ENCODE assay signal across 1 cellular context in the genomic region with DNA sequence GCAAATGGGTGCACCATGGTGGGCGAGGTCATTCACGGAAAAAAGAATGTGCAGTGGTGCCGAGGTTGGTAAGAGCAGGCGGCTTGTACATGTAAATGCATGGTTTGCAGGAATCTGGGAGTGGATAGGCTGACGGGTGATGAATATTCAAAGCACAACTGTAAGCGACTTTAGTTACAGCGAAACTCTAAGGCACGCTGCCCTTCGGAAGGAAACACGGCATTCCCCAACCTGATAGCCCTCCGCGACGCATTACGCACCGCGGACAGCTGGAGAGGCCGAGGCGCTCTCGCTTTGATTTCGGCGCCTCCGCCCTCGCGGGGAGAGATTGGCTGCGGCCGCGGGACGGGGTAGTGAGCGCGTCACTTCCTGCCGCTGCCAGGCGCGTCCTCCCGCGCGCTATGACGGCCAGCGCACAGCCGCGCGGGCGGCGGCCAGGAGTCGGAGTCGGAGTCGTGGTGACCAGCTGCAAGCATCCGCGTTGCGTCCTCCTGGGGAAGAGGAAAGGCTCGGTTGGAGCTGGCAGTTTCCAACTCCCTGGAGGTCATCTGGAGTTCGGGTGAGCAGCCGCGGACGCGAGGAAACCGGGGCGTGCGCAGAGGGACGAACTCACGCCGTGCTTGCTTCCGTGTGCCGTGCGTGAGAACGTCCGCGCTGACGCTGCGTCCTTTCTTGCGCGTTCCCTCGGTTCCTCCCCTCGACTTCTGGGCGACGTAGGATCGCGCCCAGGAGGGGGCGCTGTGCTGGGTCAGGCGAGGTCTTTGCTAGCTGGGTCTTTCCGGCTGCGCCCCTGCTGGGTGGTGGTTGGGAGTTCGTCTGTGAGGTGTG.
TF ChIP-seq lines count a peak whose summit lies in the region.

A gene (plus strand): TSS at position 381 of the 828 bp plus-strand sequence. CDS start 21 bp downstream, at position 402.

TF ChIP-seq in GM12878, 131 proteins besides CTCF, POLR2A, EP300 and RAD21 (continued from another document):
- TF ChIP-seq, protein P1, sequence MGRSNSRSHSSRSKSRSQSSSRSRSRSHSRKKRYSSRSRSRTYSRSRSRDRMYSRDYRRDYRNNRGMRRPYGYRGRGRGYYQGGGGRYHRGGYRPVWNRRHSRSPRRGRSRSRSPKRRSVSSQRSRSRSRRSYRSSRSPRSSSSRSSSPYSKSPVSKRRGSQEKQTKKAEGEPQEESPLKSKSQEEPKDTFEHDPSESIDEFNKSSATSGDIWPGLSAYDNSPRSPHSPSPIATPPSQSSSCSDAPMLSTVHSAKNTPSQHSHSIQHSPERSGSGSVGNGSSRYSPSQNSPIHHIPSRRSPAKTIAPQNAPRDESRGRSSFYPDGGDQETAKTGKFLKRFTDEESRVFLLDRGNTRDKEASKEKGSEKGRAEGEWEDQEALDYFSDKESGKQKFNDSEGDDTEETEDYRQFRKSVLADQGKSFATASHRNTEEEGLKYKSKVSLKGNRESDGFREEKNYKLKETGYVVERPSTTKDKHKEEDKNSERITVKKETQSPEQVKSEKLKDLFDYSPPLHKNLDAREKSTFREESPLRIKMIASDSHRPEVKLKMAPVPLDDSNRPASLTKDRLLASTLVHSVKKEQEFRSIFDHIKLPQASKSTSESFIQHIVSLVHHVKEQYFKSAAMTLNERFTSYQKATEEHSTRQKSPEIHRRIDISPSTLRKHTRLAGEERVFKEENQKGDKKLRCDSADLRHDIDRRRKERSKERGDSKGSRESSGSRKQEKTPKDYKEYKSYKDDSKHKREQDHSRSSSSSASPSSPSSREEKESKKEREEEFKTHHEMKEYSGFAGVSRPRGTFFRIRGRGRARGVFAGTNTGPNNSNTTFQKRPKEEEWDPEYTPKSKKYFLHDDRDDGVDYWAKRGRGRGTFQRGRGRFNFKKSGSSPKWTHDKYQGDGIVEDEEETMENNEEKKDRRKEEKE (IDR thresholded peaks at IDR 0.05): no peak
- TF ChIP-seq NFXL1 (IDR thresholded peaks at IDR 0.05; ENCODE audit: borderline replicate concordance) (no peak), MEF2B (IDR thresholded peaks at IDR 0.05; ENCODE audit: partially characterized antibody, poor library complexity, severe bottlenecking) (no peak), ZNF207 (IDR thresholded peaks at IDR 0.05; ENCODE audit: borderline replicate concordance) (peak; percentile 81; the same call in 1 of the 2 replicates), EED (IDR thresholded peaks at IDR 0.05; ENCODE audit: low read depth) (peak; percentile 43; the same call in 1 of the 2 replicates), YBX1 (IDR thresholded peaks at IDR 0.05) (no peak), ESRRA (IDR thresholded peaks at IDR 0.05; ENCODE audit: low read length) (peak; percentile 83; the same call in 1 of the 2 replicates), ZZZ3 (IDR thresholded peaks at IDR 0.05; ENCODE audit: control insufficient read depth, insufficient read length, low read depth) (no peak), ETV6 (conservative IDR thresholded peaks at IDR 0.05 in 1 of 2, IDR thresholded peaks at IDR 0.05 in 1 of 2; ENCODE audit: borderline replicate concordance in 1 of 2, low read depth in 1 of 2) (0 out of 4 replicates have a peak, but pooled peaks of 1 of the 2 experiments have one; percentile 17), CBX3 (IDR thresholded peaks at IDR 0.05; ENCODE audit: borderline replicate concordance, low read depth) (no peak), PML (IDR thresholded peaks at IDR 0.05; ENCODE audit: low read length) (peak; percentile 99), TARDBP (IDR thresholded peaks at IDR 0.05; ENCODE audit: borderline replicate concordance) (no peak), RFX5 (IDR thresholded peaks at IDR 0.05; ENCODE audit: low read depth, low read length) (peak; percentile 28; the same call in 1 of the 2 replicates), MYB (IDR thresholded peaks at IDR 0.05; ENCODE audit: borderline replicate concordance, low read depth, low read length) (no peak; the same call in 1 of the 2 replicates), CHD4 (IDR thresholded peaks at IDR 0.05) (no peak), HCFC1 (IDR thresholded peaks at IDR 0.05; ENCODE audit: low read length) (peak; percentile 36), POLR2AphosphoS5 (IDR thresholded peaks at IDR 0.05; ENCODE audit: low read length) (peak; percentile 99), STAT1 (conservative IDR thresholded peaks at IDR 0.05) (no peak), SIX5 (IDR thresholded peaks at IDR 0.05; ENCODE audit: low read depth, low read length, severe bottlenecking) (no peak), CREB1 (IDR thresholded peaks at IDR 0.05; ENCODE audit: low read depth) (peak; percentile 93), ZSCAN29 (IDR thresholded peaks at IDR 0.05) (no peak), PAX8 (IDR thresholded peaks at IDR 0.05) (no peak), BACH1 (IDR thresholded peaks at IDR 0.05; ENCODE audit: borderline replicate concordance) (peak; percentile 69; the same call in 1 of the 2 replicates), ZNF217 (IDR thresholded peaks at IDR 0.05) (no peak), STAT3 (IDR thresholded peaks at IDR 0.05; ENCODE audit: low read depth, low read length) (no peak), GATAD2B (conservative IDR thresholded peaks at IDR 0.05; ENCODE audit: low read depth) (no peak; the same call in 1 of the 2 replicates), NBN (IDR thresholded peaks at IDR 0.05) (peak; percentile 90)
- TF ChIP-seq, protein P2, sequence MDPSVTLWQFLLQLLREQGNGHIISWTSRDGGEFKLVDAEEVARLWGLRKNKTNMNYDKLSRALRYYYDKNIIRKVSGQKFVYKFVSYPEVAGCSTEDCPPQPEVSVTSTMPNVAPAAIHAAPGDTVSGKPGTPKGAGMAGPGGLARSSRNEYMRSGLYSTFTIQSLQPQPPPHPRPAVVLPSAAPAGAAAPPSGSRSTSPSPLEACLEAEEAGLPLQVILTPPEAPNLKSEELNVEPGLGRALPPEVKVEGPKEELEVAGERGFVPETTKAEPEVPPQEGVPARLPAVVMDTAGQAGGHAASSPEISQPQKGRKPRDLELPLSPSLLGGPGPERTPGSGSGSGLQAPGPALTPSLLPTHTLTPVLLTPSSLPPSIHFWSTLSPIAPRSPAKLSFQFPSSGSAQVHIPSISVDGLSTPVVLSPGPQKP (IDR thresholded peaks at IDR 0.05; ENCODE audit: low read depth, low read length): peak; percentile 63; the same call in 1 of the 2 replicates
- TF ChIP-seq, protein P3, sequence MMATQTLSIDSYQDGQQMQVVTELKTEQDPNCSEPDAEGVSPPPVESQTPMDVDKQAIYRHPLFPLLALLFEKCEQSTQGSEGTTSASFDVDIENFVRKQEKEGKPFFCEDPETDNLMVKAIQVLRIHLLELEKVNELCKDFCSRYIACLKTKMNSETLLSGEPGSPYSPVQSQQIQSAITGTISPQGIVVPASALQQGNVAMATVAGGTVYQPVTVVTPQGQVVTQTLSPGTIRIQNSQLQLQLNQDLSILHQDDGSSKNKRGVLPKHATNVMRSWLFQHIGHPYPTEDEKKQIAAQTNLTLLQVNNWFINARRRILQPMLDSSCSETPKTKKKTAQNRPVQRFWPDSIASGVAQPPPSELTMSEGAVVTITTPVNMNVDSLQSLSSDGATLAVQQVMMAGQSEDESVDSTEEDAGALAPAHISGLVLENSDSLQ (IDR thresholded peaks at IDR 0.05): peak; percentile 52
- TF ChIP-seq, protein P4, sequence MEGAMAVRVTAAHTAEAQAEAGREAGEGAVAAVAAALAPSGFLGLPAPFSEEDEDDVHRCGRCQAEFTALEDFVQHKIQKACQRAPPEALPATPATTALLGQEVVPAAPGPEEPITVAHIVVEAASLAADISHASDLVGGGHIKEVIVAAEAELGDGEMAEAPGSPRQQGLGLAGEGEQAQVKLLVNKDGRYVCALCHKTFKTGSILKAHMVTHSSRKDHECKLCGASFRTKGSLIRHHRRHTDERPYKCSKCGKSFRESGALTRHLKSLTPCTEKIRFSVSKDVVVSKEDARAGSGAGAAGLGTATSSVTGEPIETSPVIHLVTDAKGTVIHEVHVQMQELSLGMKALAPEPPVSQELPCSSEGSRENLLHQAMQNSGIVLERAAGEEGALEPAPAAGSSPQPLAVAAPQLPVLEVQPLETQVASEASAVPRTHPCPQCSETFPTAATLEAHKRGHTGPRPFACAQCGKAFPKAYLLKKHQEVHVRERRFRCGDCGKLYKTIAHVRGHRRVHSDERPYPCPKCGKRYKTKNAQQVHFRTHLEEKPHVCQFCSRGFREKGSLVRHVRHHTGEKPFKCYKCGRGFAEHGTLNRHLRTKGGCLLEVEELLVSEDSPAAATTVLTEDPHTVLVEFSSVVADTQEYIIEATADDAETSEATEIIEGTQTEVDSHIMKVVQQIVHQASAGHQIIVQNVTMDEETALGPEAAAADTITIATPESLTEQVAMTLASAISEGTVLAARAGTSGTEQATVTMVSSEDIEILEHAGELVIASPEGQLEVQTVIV (IDR thresholded peaks at IDR 0.05; ENCODE audit: borderline replicate concordance, partially characterized antibody): no peak
TF ChIP-seq in GM12878: peak in this region for 65.
